In genomic region chr17:19673515-19674118, GRCh38 we compare ENCODE assay signal across 11 cellular contexts. TPM values are rescaled to one million over a fixed set of nuclear protein-coding genes. Genes with fewer than 3 reads are reported as not detected.
DNase-seq lines count a peak whose midpoint lies in the region; ATAC-seq and TF ChIP-seq lines count a peak whose summit lies in the region.
"Not testable (repeated sequence)": the region's sequence is repeated elsewhere in the genome, so short reads cannot be mapped to it uniquely, and the experiment has no call there.
"Had no signal": no experiment of that assay in that cellular context is flagged by ENCODE, and none has a peak within 500 bp of the region (broad histone marks: within the 10 kb centered on the region; RNA-seq: fewer than 3 reads in every experiment).

No MANE protein-coding gene starts in this region.

- TF ChIP-seq CTCF in body of pancreas (IDR thresholded peaks at IDR 0.05); lung (IDR thresholded peaks at IDR 0.05; ENCODE audit: control extremely low read depth, extremely low read depth); gastrocnemius medialis (IDR thresholded peaks at IDR 0.05 in 4 of 5, conservative IDR thresholded peaks at IDR 0.05 in 1 of 5); thyroid gland (IDR thresholded peaks at IDR 0.05): not testable (repeated sequence)

- not testable (repeated sequence) for H3K4me1 Mint-ChIP-seq in activated CD8-positive, alpha-beta memory T cell treated with anti-CD3 and anti-CD28 coated beads, Interleukin-2, amount 10 ng/mL, durations not matched to agents 7 days and 5 days

- not testable (repeated sequence) for H3K27me3 Mint-ChIP-seq in activated CD8-positive, alpha-beta memory T cell treated with anti-CD3 and anti-CD28 coated beads, Interleukin-2, amount 10 ng/mL, durations not matched to agents 7 days and 5 days

- not testable (repeated sequence) for H3K36me3 ChIP-seq in body of pancreas (replicated peaks in 1 of 2; ENCODE audit: insufficient read depth in 1 of 2, low read depth in 2 of 2)
- H3K36me3 ChIP-seq in lung (ENCODE audit: control insufficient read depth in 2 of 2, insufficient read depth in 2 of 2, low read length in 2 of 2) (peaks cover 9 to 15% of the 10 kb centered on the region in 2 donors), gastrocnemius medialis (peaks cover 0 to 23% of the 10 kb centered on the region in 2 donors), thyroid gland (peaks cover 6 to 11% of the 10 kb centered on the region in 2 donors)

- not testable (repeated sequence) for H3K9me3 Mint-ChIP-seq in activated CD8-positive, alpha-beta memory T cell treated with anti-CD3 and anti-CD28 coated beads, Interleukin-2, amount 10 ng/mL, durations not matched to agents 7 days and 5 days (ENCODE audit: low read depth)

- not testable (repeated sequence) for ATAC-seq in activated CD8-positive, alpha-beta memory T cell treated with anti-CD3 and anti-CD28 coated beads, Interleukin-2, amount 10 ng/mL, durations not matched to agents 7 days and 5 days; gastrocnemius medialis
- ATAC-seq in body of pancreas (peak; percentile 35), left colon (peak; percentile 16), lung (ENCODE audit: insufficient read depth, low FRiP score) (peak; percentile 63)

- H3K4me3 Mint-ChIP-seq in activated CD8-positive, alpha-beta memory T cell treated with anti-CD3 and anti-CD28 coated beads, Interleukin-2, amount 10 ng/mL, durations not matched to agents 7 days and 5 days, result not testable (repeated sequence)

- DNase-seq in DMS79 treated with DMSO at 0.1 percent for 48 hours (lab: John Stamatoyannopoulos, UW), result peak; percentile 24
- peak; percentile 16 for DNase-seq in activated CD8-positive, alpha-beta memory T cell treated with anti-CD3 and anti-CD28 coated beads, Interleukin-2, amount 10 ng/mL, durations not matched to agents 7 days and 5 days
- peak in 3 of 4 donors; percentile 30 to 49 (median 44) for DNase-seq in body of pancreas
- DNase-seq in left colon, gastrocnemius medialis: not testable (repeated sequence)
- DNase-seq in lung (ENCODE audit: low spot score), result peak; percentile 56
- DNase-seq in thyroid gland, result peak; percentile 26 to 35

- H3K27me3 ChIP-seq in body of pancreas; lung (ENCODE audit: control insufficient read depth, insufficient read depth); gastrocnemius medialis; thyroid gland: not testable (repeated sequence)

- intact Hi-C loops in body of pancreas (cut with DNase I); left colon (cut with DNase I, micrococcal nuclease); thyroid gland (cut with DNase I): not testable (repeated sequence)
- intact Hi-C loops in gastrocnemius medialis (cut with DNase I; ENCODE audit: low total_unique reads), result loop anchor here (5.0 kb wide), 1 partner anchor 79 kb away; no protein-coding TSS in a partner anchor

- not testable (repeated sequence) for H3K4me3 ChIP-seq in body of pancreas; lung; gastrocnemius medialis; thyroid gland (replicated peaks in 1 of 3)

- CTCF ChIA-PET in activated CD8-positive, alpha-beta memory T cell treated with anti-CD3 and anti-CD28 coated beads, Interleukin-2, amount 10 ng/mL, durations not matched to agents 7 days and 5 days (lab: Charles Lee), result interaction anchor here (1.5 kb wide), 1 partner anchor 18 kb away, joined by 4 read pairs; no protein-coding TSS in a partner anchor

- 49 to 50% methylated on average over 6 of the region's 6 CpGs for WGBS in body of pancreas, 2 donors
- WGBS in lung, 2 donors, result 73 to 86% methylated on average over 6 of the region's 6 CpGs
- WGBS in thyroid gland, 2 donors, result 68 to 72% methylated on average over 6 of the region's 6 CpGs

- peak overlapping the region in 1 of 4 donors; percentile 60 for H3K27ac ChIP-seq in body of pancreas
- not testable (repeated sequence) for H3K27ac ChIP-seq in lung (ENCODE audit: low read depth in 1 of 2, low read length in 1 of 2)
- peak overlapping the region; percentile 74 to 87 (median 76) for H3K27ac ChIP-seq in gastrocnemius medialis
- peak overlapping the region; percentile 49 to 77 (median 72) for H3K27ac ChIP-seq in thyroid gland

- in situ Hi-C loops in gastrocnemius medialis (cut with MboI; ENCODE audit: low sequenced_read_pairs in 4 of 4), result loop anchor here in 1 of 4 donors (10.0 kb wide), 1 partner anchor 61 kb away; no protein-coding TSS in a partner anchor

- peaks cover 36% of the 10 kb centered on the region for H3K4me1 ChIP-seq in body of pancreas
- H3K4me1 ChIP-seq in lung (ENCODE audit: control insufficient read depth in 2 of 2, insufficient read depth in 2 of 2, low read length in 2 of 2), result not testable (repeated sequence)
- peaks cover 0 to 15% of the 10 kb centered on the region in 2 donors for H3K4me1 ChIP-seq in gastrocnemius medialis
- H3K4me1 ChIP-seq in thyroid gland, result peaks cover 27 to 47% of the 10 kb centered on the region in 2 donors

- not testable (repeated sequence) for H3K36me3 Mint-ChIP-seq in activated CD8-positive, alpha-beta memory T cell treated with anti-CD3 and anti-CD28 coated beads, Interleukin-2, amount 10 ng/mL, durations not matched to agents 7 days and 5 days

- H3K9me3 ChIP-seq in body of pancreas; lung (ENCODE audit: control insufficient read depth in 2 of 2, insufficient read depth in 1 of 2, low read length in 1 of 2); gastrocnemius medialis; thyroid gland: not testable (repeated sequence)

- TF ChIP-seq POLR2A in body of pancreas (IDR thresholded peaks at IDR 0.05); gastrocnemius medialis (IDR thresholded peaks at IDR 0.05); thyroid gland (IDR thresholded peaks at IDR 0.05): not testable (repeated sequence)

- H3K27ac Mint-ChIP-seq in activated CD8-positive, alpha-beta memory T cell treated with anti-CD3 and anti-CD28 coated beads, Interleukin-2, amount 10 ng/mL, durations not matched to agents 7 days and 5 days, result not testable (repeated sequence)

RNA-seq across cellular contexts. Expression of gene ALDH3A2, which starts 25.1 kb away (rescaled TPM):
- 10 to 100 TPM; 29.9 to 30.5 TPM for total RNA-seq in activated CD8-positive, alpha-beta memory T cell treated with anti-CD3 and anti-CD28 coated beads, Interleukin-2, amount 10 ng/mL, durations not matched to agents 7 days and 5 days
- total RNA-seq in body of pancreas (100 to 1,000 TPM; 128 to 131 TPM), left colon (100 to 1,000 TPM; 105 to 114 TPM), lung (100 to 1,000 TPM in 1 of 2 donors, 10 to 100 TPM in 1; 99.2 to 107 TPM), gastrocnemius medialis (100 to 1,000 TPM in 2 of 4 donors, 10 to 100 TPM in 2; 87.6 to 117 (median 98.2) TPM), thyroid gland (100 to 1,000 TPM; 198 to 566 (median 366) TPM)
- 10 to 100 TPM; 50.7 to 59.4 TPM for polyA plus RNA-seq in lung

RNA-seq across cellular contexts. Expression of gene SLC47A2, which starts 42.8 kb away (rescaled TPM):
- total RNA-seq in activated CD8-positive, alpha-beta memory T cell treated with anti-CD3 and anti-CD28 coated beads, Interleukin-2, amount 10 ng/mL, durations not matched to agents 7 days and 5 days, result not detected
- under 1 TPM in 1 of 2 donors, not detected in 1; 0.26 TPM for total RNA-seq in body of pancreas
- total RNA-seq in left colon, result under 1 TPM; 0.14 to 0.40 TPM
- total RNA-seq in lung, result under 1 TPM in 1 of 2 donors, not detected in 1; 0.18 TPM
- under 1 TPM; 0.02 to 0.06 TPM for polyA plus RNA-seq in lung
- total RNA-seq in gastrocnemius medialis, result 1 to 10 TPM in 1 of 4 donors, under 1 TPM in 1, not detected in 2; 0.15 to 1.0 TPM
- total RNA-seq in thyroid gland, result 1 to 10 TPM in 1 of 4 donors, under 1 TPM in 1, not detected in 2; 0.45 to 1.4 TPM
- total RNA-seq: CD4-positive, alpha-beta T cell; Daoy; GM23338 had no signal
- polyA plus RNA-seq: BJ, GM23338 had no signal
